In genomic region chr10:56360583-56360966, GRCh38 we compare ENCODE assay signal across 8 cellular contexts. TPM values are rescaled to one million over a fixed set of nuclear protein-coding genes. Genes with fewer than 3 reads are reported as not detected.
A peak's percentile ranks its signal among the peaks of the same experiment; 100 is the strongest.
DNase-seq lines count a peak whose midpoint lies in the region; ATAC-seq and TF ChIP-seq lines count a peak whose summit lies in the region.

No MANE protein-coding gene starts in this region.

- TF ChIP-seq CTCF in RWPE2 (IDR thresholded peaks at IDR 0.05; ENCODE audit: poor library complexity, severe bottlenecking) (no peak), fibroblast of pulmonary artery (IDR thresholded peaks at IDR 0.05; ENCODE audit: low read length, missing control alignments) (no peak), prostate gland (IDR thresholded peaks at IDR 0.05) (no peak)

- intact Hi-C loops in prostate gland (cut with DNase I): no loop called here

- 10% methylated on average over 6 of the region's 6 CpGs for WGBS in prostate gland

- H3K4me3 ChIP-seq in RWPE2 (ENCODE audit: severe bottlenecking) (peak overlapping the region; percentile 79), fibroblast of pulmonary artery (replicated peaks; ENCODE audit: low read depth, low read length) (peak overlapping the region; percentile 86), prostate gland (peak overlapping the region; percentile 39 to 46)

- H3K9me3 ChIP-seq in ES-I3 (ENCODE audit: control insufficient read depth, insufficient read depth, low read length) (no peaks in the 10 kb centered on the region), RWPE2 (ENCODE audit: severe bottlenecking) (no peaks in the 10 kb centered on the region), prostate gland (no peaks in the 10 kb centered on the region)

- peak overlapping the region; percentile 4 for H3K27ac ChIP-seq in RWPE2 (ENCODE audit: poor library complexity, severe bottlenecking)
- no peak overlapping the region for H3K27ac ChIP-seq in prostate gland

- ATAC-seq in RWPE2 (ENCODE audit: low read depth): no peak

- H3K4me1 ChIP-seq in ES-I3 (ENCODE audit: insufficient read depth, low read length) (no peaks in the 10 kb centered on the region), RWPE2 (ENCODE audit: insufficient read depth, poor library complexity, severe bottlenecking) (peaks cover 6% of the 10 kb centered on the region), prostate gland (replicated peaks) (peaks cover 5% of the 10 kb centered on the region)

- DNase-seq in RWPE2 (ENCODE audit: low spot score): no peak
- DNase-seq in fibroblast of pulmonary artery (ENCODE audit: low read depth): no peak
- DNase-seq in prostate gland (ENCODE audit: low spot score): no peak
- no peak for DNase-seq in mesenteric fat pad (ENCODE audit: low spot score)
- DNase-seq in SW 1271 (lab: John Stamatoyannopoulos, UW): no peak
- DNase-seq in activated gamma-delta T cell (lab: John Stamatoyannopoulos, UW): no peak
- no peak for DNase-seq in NCI-H2081 (lab: John Stamatoyannopoulos, UW)

- TF ChIP-seq POLR2A in prostate gland (IDR thresholded peaks at IDR 0.05): no peak

- peaks cover 18% of the 10 kb centered on the region; the same call in 1 of the 2 replicates for H3K36me3 ChIP-seq in ES-I3 (ENCODE audit: insufficient read depth, low read length)
- H3K36me3 ChIP-seq in RWPE2 (ENCODE audit: low read depth): peaks cover 45% of the 10 kb centered on the region
- no peaks in the 10 kb centered on the region for H3K36me3 ChIP-seq in prostate gland

- peak overlapping the region; percentile 87 for H3K9ac ChIP-seq in ES-I3 (ENCODE audit: low read depth, low read length)

- H3K27me3 ChIP-seq in RWPE2 (ENCODE audit: insufficient read depth, poor library complexity, severe bottlenecking) (no peaks in the 10 kb centered on the region), prostate gland (replicated peaks; ENCODE audit: insufficient read depth) (no peaks in the 10 kb centered on the region)

RNA-seq across cellular contexts. Expression of gene ZWINT, which starts 0.5 kb away (rescaled TPM):
- 10 to 100 TPM; 16.3 to 20.3 TPM for total RNA-seq in prostate gland
- 2.3 TPM for total RNA-seq in mesenteric fat pad
